Comparison of ENCODE assay signal across 25 cellular contexts in the genomic region with DNA sequence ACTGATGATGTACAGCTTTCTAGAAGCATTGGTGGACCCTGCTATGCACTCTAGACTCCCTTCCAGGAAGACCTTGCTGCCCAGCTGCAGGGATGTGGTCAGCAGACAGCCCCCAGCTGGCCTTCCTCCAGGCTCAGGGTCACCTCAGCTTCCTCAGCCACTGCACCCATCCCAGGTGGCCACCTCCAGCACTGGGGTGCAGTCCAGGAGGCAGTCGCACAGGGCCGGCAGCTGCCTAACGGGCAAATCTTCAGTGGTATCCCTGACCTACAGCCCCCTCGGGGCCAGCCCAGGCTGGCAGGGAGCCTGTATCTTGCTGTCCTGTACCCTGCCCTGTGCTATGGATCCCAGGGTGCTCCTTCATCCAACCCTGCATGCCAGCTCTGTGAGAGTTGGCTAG.
DNase-seq lines count a peak whose midpoint lies in the region; ATAC-seq, FAIRE-seq and TF ChIP-seq lines count a peak whose summit lies in the region.
"Had no signal": no experiment of that assay in that cellular context is flagged by ENCODE, and none has a peak within 500 bp of the region (broad histone marks: within the 10 kb centered on the region; RNA-seq: fewer than 3 reads in every experiment).

No MANE protein-coding gene starts in this region.

- no peak for FAIRE-seq in A549 (lab: Jason Lieb, UNC)
- no peak for FAIRE-seq in pancreas (lab: Jason Lieb, UNC)
- FAIRE-seq: GM19239 had no signal

- H3K27me3 ChIP-seq in pancreas: no peaks in the 10 kb centered on the region
- H3K27me3 ChIP-seq: tibial nerve had no signal

- H3K9me3 ChIP-seq in A549 (no peaks in the 10 kb centered on the region), HEK293 (ENCODE audit: control insufficient read depth, insufficient read depth, low read depth, low read length) (no peaks in the 10 kb centered on the region), pancreas (no peaks in the 10 kb centered on the region)
- H3K9me3 ChIP-seq: HAP-1, prostate gland, tibial nerve had no signal

- H3K4me3 ChIP-seq in A549 (no peak overlapping the region), HEK293 (ENCODE audit: low read depth, low read length) (no peak overlapping the region), pancreas (no peak overlapping the region)
- H3K4me3 ChIP-seq: HAP-1, neural progenitor cell, prostate gland, tibial nerve had no signal

- H3K27ac ChIP-seq in A549 (peak overlapping the region; percentile 38 to 69; a peak in 4 of 6 replicates), HEK293 (ENCODE audit: extremely low read depth, low read depth, low read length) (peak overlapping the region; percentile 46; the same call in 1 of the 2 replicates), pancreas (peak overlapping the region; percentile 74 to 85 (median 82))
- H3K27ac ChIP-seq: neural progenitor cell, prostate gland, tibial nerve had no signal

- POLR2A ChIA-PET in A549 (lab: Yijun Ruan, JAX): no interaction called here
- POLR2A ChIA-PET in HEK293 (lab: Yijun Ruan, JAX): no interaction called here

- DNase-seq in A549 (ENCODE audit: low read depth in 1 of 2, low spot score in 1 of 2) (no peak), pancreas (peak in 3 of 6 donors; percentile 34 to 79 (median 62)), OCI-M1 (lab: John Stamatoyannopoulos, UW) (no peak), activated T-cell treated with anti-CD3 and anti-CD28 coated beads for 4 hours (no peak)
- DNase-seq: ACHN; activated CD4-positive, alpha-beta T cell treated with anti-CD3 and anti-CD28 coated beads for 48 hours; activated gamma-delta T cell treated with Interleukin-2 at 50 U/mL for 16 hours; activated T-cell treated with anti-CD3 and anti-CD28 coated beads, Interleukin-2, amount 50 U/mL, for 24 hours; effector CD4-positive, alpha-beta T cell; head of caudate nucleus; KG1; kidney glomerular epithelial cell; MM.1S; NCI-H446; Right ventricle myocardium superior; stimulated activated naive CD8-positive, alpha-beta T cell treated with anti-CD3 and anti-CD28 coated beads, Interleukin-15, amount 100 ng/mL, for 72 hours had no signal

- ATAC-seq in A549 (no peak), esophagus mucosa (peak; percentile 3), pancreas (peak in 1 of 4 donors; percentile 2), GM19395 (IDR thresholded peaks at IDR 0.05; ENCODE audit: unreplicated experiment) (no peak), GM19467 (IDR thresholded peaks at IDR 0.05; ENCODE audit: unreplicated experiment) (no peak)
- ATAC-seq: stimulated activated naive CD8-positive, alpha-beta T cell treated with anti-CD3 and anti-CD28 coated beads, Interleukin-15, amount 100 ng/mL, for 72 hours had no signal

- TF ChIP-seq CTCF in A549 (IDR thresholded peaks at IDR 0.05) (no peak), HEK293 (tag by site-specific recombination; IDR thresholded peaks at IDR 0.05) (no peak), pancreas (IDR thresholded peaks at IDR 0.05) (no peak)

- 100% methylated on average over 2 of the region's 4 CpGs for WGBS in A549 (ENCODE audit: missing lambda C conversion rate)
- WGBS in pancreas, 2 donors: 74 to 84% methylated on average over 4 of the region's 4 CpGs

- CTCF ChIA-PET in A549 (lab: Yijun Ruan, JAX) (interaction anchor here (0.6 to 1.2 kb wide), 2 partner anchors 35 to 83 kb away, joined by 3 read pairs; no protein-coding TSS in a partner anchor), HEK293 (lab: Yijun Ruan, JAX) (interaction anchor here (0.6 to 0.8 kb wide), 2 partner anchors 138 to 413 kb away, joined by 3 to 4 read pairs; no protein-coding TSS in a partner anchor)

- no peak overlapping the region for H3K4me2 ChIP-seq in A549
- H3K4me2 ChIP-seq: neural progenitor cell had no signal

- intact Hi-C loops in pancreas (cut with DNase I): no loop called here

- TF ChIP-seq RAD21 in A549 (conservative IDR thresholded peaks at IDR 0.05 in 1 of 2, IDR thresholded peaks at IDR 0.05 in 1 of 2): no peak

- no peak for TF ChIP-seq POLR2A in A549 (IDR thresholded peaks at IDR 0.05; ENCODE audit: low read length)

- H3K36me3 ChIP-seq in HEK293 (ENCODE audit: control insufficient read depth in 2 of 2, insufficient read depth in 1 of 2, low read length in 2 of 2): no peaks in the 10 kb centered on the region
- no peaks in the 10 kb centered on the region for H3K36me3 ChIP-seq in pancreas
- H3K36me3 ChIP-seq: HAP-1, neural progenitor cell, prostate gland, tibial nerve had no signal

- no peak for TF ChIP-seq EP300 in A549 (IDR thresholded peaks at IDR 0.05)

- H3K4me1 ChIP-seq in A549 (peaks cover 4% of the 10 kb centered on the region; the same call in 1 of the 3 replicates), HEK293 (ENCODE audit: control insufficient read depth, insufficient read depth, low read length) (no peaks in the 10 kb centered on the region; the same call in 1 of the 2 replicates), pancreas (peaks cover 33 to 50% (median 40%) of the 10 kb centered on the region in 3 donors)
- H3K4me1 ChIP-seq: neural progenitor cell, tibial nerve had no signal

TF ChIP-seq in A549, 52 proteins besides CTCF, POLR2A, EP300 and RAD21:
- TF ChIP-seq ZFP36 (IDR thresholded peaks at IDR 0.05; ENCODE audit: borderline replicate concordance, partially characterized antibody): no peak
- TF ChIP-seq RARB (CRISPR knock-in tag; IDR thresholded peaks at IDR 0.05): no peak
- TF ChIP-seq HOXA7 (CRISPR knock-in tag; IDR thresholded peaks at IDR 0.05): no peak
- TF ChIP-seq RNF2 (IDR thresholded peaks at IDR 0.05; ENCODE audit: borderline replicate concordance, low read depth): no peak
- TF ChIP-seq ZNF302 (CRISPR knock-in tag; IDR thresholded peaks at IDR 0.05): no peak
- TF ChIP-seq, protein P1, sequence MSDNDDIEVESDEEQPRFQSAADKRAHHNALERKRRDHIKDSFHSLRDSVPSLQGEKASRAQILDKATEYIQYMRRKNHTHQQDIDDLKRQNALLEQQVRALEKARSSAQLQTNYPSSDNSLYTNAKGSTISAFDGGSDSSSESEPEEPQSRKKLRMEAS (IDR thresholded peaks at IDR 0.05): no peak
- TF ChIP-seq TP53 (CRISPR knock-in tag; IDR thresholded peaks at IDR 0.05): no peak
- no peak for TF ChIP-seq RCOR1 (IDR thresholded peaks at IDR 0.05; ENCODE audit: low read depth, low read length)
- no peak for TF ChIP-seq ZC3H11A (IDR thresholded peaks at IDR 0.05)
- no peak for TF ChIP-seq MAFK (IDR thresholded peaks at IDR 0.05; ENCODE audit: partially characterized antibody)
- no peak for TF ChIP-seq JUNB (IDR thresholded peaks at IDR 0.05)
- no peak for TF ChIP-seq FOSB (CRISPR knock-in tag; IDR thresholded peaks at IDR 0.05)
- TF ChIP-seq RFX5 (IDR thresholded peaks at IDR 0.05): no peak
- TF ChIP-seq NR3C1 (IDR thresholded peaks at IDR 0.05): no peak

TF ChIP-seq in HEK293, 187 proteins besides CTCF, POLR2A, EP300 and RAD21:
- no peak for TF ChIP-seq ZNF221 (tag by site-specific recombination; IDR thresholded peaks at IDR 0.05; ENCODE audit: borderline replicate concordance)
- no peak for TF ChIP-seq ZNF10 (tag by site-specific recombination; IDR thresholded peaks at IDR 0.05)
- TF ChIP-seq, protein P2, sequence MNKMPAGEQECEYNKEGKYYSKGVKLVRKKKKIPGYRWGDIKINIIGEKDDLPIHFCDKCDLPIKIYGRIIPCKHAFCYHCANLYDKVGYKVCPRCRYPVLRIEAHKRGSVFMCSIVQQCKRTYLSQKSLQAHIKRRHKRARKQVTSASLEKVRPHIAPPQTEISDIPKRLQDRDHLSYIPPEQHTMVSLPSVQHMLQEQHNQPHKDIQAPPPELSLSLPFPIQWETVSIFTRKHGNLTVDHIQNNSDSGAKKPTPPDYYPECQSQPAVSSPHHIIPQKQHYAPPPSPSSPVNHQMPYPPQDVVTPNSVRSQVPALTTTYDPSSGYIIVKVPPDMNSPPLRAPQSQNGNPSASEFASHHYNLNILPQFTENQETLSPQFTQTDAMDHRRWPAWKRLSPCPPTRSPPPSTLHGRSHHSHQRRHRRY (tag by site-specific recombination; IDR thresholded peaks at IDR 0.05): no peak
- TF ChIP-seq ZNF76 (tag by site-specific recombination; IDR thresholded peaks at IDR 0.05; ENCODE audit: borderline replicate concordance, low read depth): no peak
